In the genomic region with DNA sequence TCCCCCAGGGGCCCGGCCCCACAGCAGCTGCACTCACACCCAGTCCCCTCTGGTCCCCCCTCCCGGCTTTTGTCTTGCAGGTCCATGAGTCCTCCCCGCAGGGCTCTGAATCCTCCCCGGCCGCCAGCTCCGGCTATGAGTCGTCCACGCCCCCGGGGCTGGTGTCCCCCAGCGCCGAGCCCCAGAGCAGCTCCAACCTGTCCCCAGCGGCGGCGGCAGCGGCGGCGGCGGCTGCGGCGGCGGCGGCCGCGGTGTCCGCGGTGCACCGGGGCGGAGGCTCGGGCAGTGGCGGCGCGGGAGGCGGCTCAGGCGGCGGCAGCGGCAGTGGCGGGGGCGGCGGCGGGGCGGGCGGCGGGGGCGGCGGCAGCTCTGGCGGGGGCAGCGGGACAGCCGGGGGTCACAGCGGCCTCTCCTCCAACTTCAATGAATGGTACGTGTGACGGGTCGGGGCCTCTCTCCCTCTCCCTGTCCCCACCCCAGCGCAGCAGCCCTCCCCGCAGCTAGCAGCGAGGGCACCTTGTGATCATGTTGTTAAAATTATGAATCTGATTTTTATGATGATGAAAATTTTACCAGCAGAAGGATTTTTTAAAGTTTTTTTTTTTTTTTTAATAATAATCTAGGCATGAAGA, we compare ENCODE assay signal across 14 cellular contexts. TPM values are rescaled to one million over a fixed set of nuclear protein-coding genes. Genes with fewer than 3 reads are reported as not detected.
A peak's percentile ranks its signal among the peaks of the same experiment; 100 is the strongest.
DNase-seq lines count a peak whose midpoint lies in the region; ATAC-seq, FAIRE-seq and TF ChIP-seq lines count a peak whose summit lies in the region.
"Had no signal": no experiment of that assay in that cellular context is flagged by ENCODE, and none has a peak within 500 bp of the region (broad histone marks: within the 10 kb centered on the region; RNA-seq: fewer than 3 reads in every experiment).

No MANE protein-coding gene starts in this region.

- in situ Hi-C loops in K562 (cut with MboI): no loop called here

- DNase-seq in NCI-H2081 (lab: John Stamatoyannopoulos, UW) (peak; percentile 55 to 66), NCI-H2081 treated with DMSO at 0.1 percent for 48 hours (lab: John Stamatoyannopoulos, UW) (no peak), K562 (ENCODE audit: extremely low read depth in 1 of 4, low spot score in 3 of 4) (peak in 1 of 4 experiments; percentile 29), memory B cell (ENCODE audit: low spot score in 2 of 2) (no peak), NCI-H1436 (lab: John Stamatoyannopoulos, UW) (no peak), left ventricle myocardium inferior (no peak)
- DNase-seq: activated gamma-delta T cell, DND-41, SHP77, trophoblast cell had no signal

- intact Hi-C loops in K562 (cut with micrococcal nuclease) (no loop called here), left ventricle myocardium inferior (cut with micrococcal nuclease) (no loop called here)

- H3K9ac ChIP-seq in HUES64 (ENCODE audit: low read depth, low read length) (peak overlapping the region; percentile 89), K562 (ENCODE audit: insufficient read depth in 1 of 2, low read depth in 2 of 2, low read length in 2 of 2) (no peak overlapping the region)

- H3K9me3 ChIP-seq in HUES64 (ENCODE audit: insufficient read depth, low read depth, low read length) (no peaks in the 10 kb centered on the region), K562 (replicated peaks; ENCODE audit: control insufficient read depth, insufficient read depth, low read depth, low read length) (no peaks in the 10 kb centered on the region), left ventricle myocardium inferior (replicated peaks) (no peaks in the 10 kb centered on the region)

- H2AFZ ChIP-seq in K562 (ENCODE audit: low read depth, low read length): no peak overlapping the region

- H3K36me3 Mint-ChIP-seq in memory B cell: peaks cover 2% of the 10 kb centered on the region
- peaks cover 27% of the 10 kb centered on the region for H3K36me3 Mint-ChIP-seq in activated T-helper 17 cell treated with anti-CD3 and anti-CD28 coated beads, Interleukin-2, amount 50 U/mL, for 72 hours (ENCODE audit: low read depth)

- H3K27me3 ChIP-seq in HUES64 (ENCODE audit: insufficient read depth, low read length): peaks cover 54% of the 10 kb centered on the region
- H3K27me3 ChIP-seq in K562 (ENCODE audit: control insufficient read depth in 2 of 2, insufficient read depth in 2 of 2, low read length in 2 of 2): no peaks in the 10 kb centered on the region
- peaks cover 100% of the 10 kb centered on the region for H3K27me3 ChIP-seq in left ventricle myocardium inferior (ENCODE audit: low read depth)

- no peak for FAIRE-seq in K562 (lab: Jason Lieb, UNC)
- FAIRE-seq: colon had no signal

- H3K4me3 ChIP-seq in HUES64 (ENCODE audit: low read length) (peak overlapping the region; percentile 98), K562 (no peak overlapping the region), left ventricle myocardium inferior (no peak overlapping the region)

- peaks cover 17% of the 10 kb centered on the region for H3K27me3 Mint-ChIP-seq in memory B cell
- peaks cover 47% of the 10 kb centered on the region for H3K27me3 Mint-ChIP-seq in activated T-helper 17 cell treated with anti-CD3 and anti-CD28 coated beads, Interleukin-2, amount 50 U/mL, for 72 hours

- TF ChIP-seq POLR2A in K562 (conservative IDR thresholded peaks at IDR 0.05): no peak

- TF ChIP-seq RAD21 in K562 (CRISPR knock-in tag; conservative IDR thresholded peaks at IDR 0.05 in 1 of 2, IDR thresholded peaks at IDR 0.05 in 1 of 2): no peak

- no peaks in the 10 kb centered on the region for H4K20me1 ChIP-seq in K562 (replicated peaks; ENCODE audit: control insufficient read depth, insufficient read depth, low read length)

- no peak for ATAC-seq in K562
- ATAC-seq in memory B cell (ENCODE audit: low read depth): no peak
- no peak for ATAC-seq in activated T-helper 17 cell treated with anti-CD3 and anti-CD28 coated beads, Interleukin-2, amount 50 U/mL, for 72 hours (replicated peaks)
- ATAC-seq: activated CD4-positive, CD25-positive, alpha-beta regulatory T cell treated with anti-CD3 and anti-CD28 coated beads, Interleukin-2, amount 50 U/mL, for 24 hours had no signal

- WGBS in HUES64: 1% methylated on average over 50 of the region's 55 CpGs
- no CpG with 5 or more reads among the region's 55 CpGs for WGBS in K562 (ENCODE audit: insufficient coverage, low coverage, missing lambda C conversion rate)

- no peak overlapping the region for H3K4me2 ChIP-seq in K562 (ENCODE audit: insufficient read depth, low read length)

- H3K4me1 ChIP-seq in HUES64 (ENCODE audit: insufficient read depth, low read length): peaks cover 42% of the 10 kb centered on the region
- peaks cover 5 to 36% of the 10 kb centered on the region in 2 experiments; a peak in 3 of 5 replicates for H3K4me1 ChIP-seq in K562 (replicated peaks in 1 of 2; ENCODE audit: control insufficient read depth in 2 of 2, insufficient read depth in 2 of 2, low read length in 2 of 2)
- peaks cover 41% of the 10 kb centered on the region for H3K4me1 ChIP-seq in left ventricle myocardium inferior

- peaks cover 3% of the 10 kb centered on the region for H3K9me3 Mint-ChIP-seq in memory B cell
- no peaks in the 10 kb centered on the region for H3K9me3 Mint-ChIP-seq in activated T-helper 17 cell treated with anti-CD3 and anti-CD28 coated beads, Interleukin-2, amount 50 U/mL, for 72 hours

- no peak overlapping the region for H3K4me3 Mint-ChIP-seq in memory B cell
- no peak overlapping the region for H3K4me3 Mint-ChIP-seq in activated T-helper 17 cell treated with anti-CD3 and anti-CD28 coated beads, Interleukin-2, amount 50 U/mL, for 72 hours

- POLR2A ChIA-PET in K562 (lab: Yijun Ruan, JAX): no interaction called here

- H3K79me2 ChIP-seq in K562 (ENCODE audit: control insufficient read depth, insufficient read depth, low read length): peaks cover 31% of the 10 kb centered on the region

- H3K36me3 ChIP-seq in HUES64 (ENCODE audit: insufficient read depth, low read length) (peaks cover 40% of the 10 kb centered on the region), K562 (ENCODE audit: control insufficient read depth, insufficient read depth, low read length) (peaks cover 14% of the 10 kb centered on the region; the same call in 1 of the 3 replicates), left ventricle myocardium inferior (no peaks in the 10 kb centered on the region)

- CTCF ChIA-PET in K562 (lab: Yijun Ruan, JAX; ENCODE audit: low intra/inter-chr PET ratio): interaction anchor here (0.7 kb wide), 1 partner anchor 64 kb away, joined by 7 read pairs; no protein-coding TSS in a partner anchor

- H3K9me1 ChIP-seq in K562 (ENCODE audit: control insufficient read depth, insufficient read depth, low read length): no peaks in the 10 kb centered on the region

- no peak for TF ChIP-seq EP300 in K562 (IDR thresholded peaks at IDR 0.05; ENCODE audit: low read length)

- peak overlapping the region; percentile 93 for H3K27ac Mint-ChIP-seq in memory B cell
- no peak overlapping the region for H3K27ac Mint-ChIP-seq in activated T-helper 17 cell treated with anti-CD3 and anti-CD28 coated beads, Interleukin-2, amount 50 U/mL, for 72 hours

- no TSS peak for BruUV-seq in K562 (replicated peaks; lab: Mats Ljungman, UMichigan)

- H3K27ac ChIP-seq in HUES64 (ENCODE audit: low read depth, low read length) (peak overlapping the region; percentile 91; the same call in 1 of the 2 replicates), K562 (ENCODE audit: extremely low read depth, low read depth, low read length) (no peak overlapping the region), left ventricle myocardium inferior (replicated peaks) (no peak overlapping the region)

- TF ChIP-seq CTCF in K562 (IDR thresholded peaks at IDR 0.05 in 2 of 3, conservative IDR thresholded peaks at IDR 0.05 in 1 of 3; ENCODE audit: insufficient read depth in 2 of 3, low read depth in 1 of 3, low read length in 3 of 3) (no peak), left ventricle myocardium inferior (IDR thresholded peaks at IDR 0.05; ENCODE audit: borderline replicate concordance) (no peak)

- no peaks in the 10 kb centered on the region for H3K4me1 Mint-ChIP-seq in memory B cell
- peaks cover 5% of the 10 kb centered on the region for H3K4me1 Mint-ChIP-seq in activated T-helper 17 cell treated with anti-CD3 and anti-CD28 coated beads, Interleukin-2, amount 50 U/mL, for 72 hours

RNA-seq across cellular contexts. Expression of a gene that starts 3.8 kb away (rescaled TPM):
- 113 TPM for polyA plus RNA-seq in HUES64 (2013, experiment 1 of 2)
- polyA plus RNA-seq in HUES64 (2013, experiment 2 of 2): 125 TPM
- total RNA-seq in K562 (2011; cell fraction: chromatin; rRNA removed; ENCODE audit: low replicate concordance): 5.8 and 7.8 TPM in 2 replicates
- 5.7 and 7.7 TPM in 2 replicates for total RNA-seq in K562 (2011; cell fraction: nucleolus; rRNA removed)
- 4.1 and 7.0 TPM in 2 replicates for total RNA-seq in K562 (2011; cell fraction: nucleoplasm; rRNA removed)
- total RNA-seq in K562 (2014; rRNA removed) (3.7 and 6.1 TPM in 2 replicates), K562 (2014; rRNA removed; fragmentation: Illumina TruSeq; extraction: Trizol) (2.3 and 2.4 TPM in 2 replicates), K562 (2015; rRNA removed; fragmentation: Illumina TruSeq; extraction: Trizol) (3.7 and 4.5 TPM in 2 replicates), K562 (2021) (18.0 and 22.1 TPM in 2 replicates), left ventricle myocardium inferior (not detected)
- polyA plus RNA-seq in K562 (2011; rRNA removed) (1.8 and 2.2 TPM in 2 replicates), K562 (2014; fragmentation: Illumina TruSeq; extraction: Trizol) (6.5 and 7.3 TPM in 2 replicates), K562 (2014; fragmentation: Nextera tagmentation; extraction: Ambion mirVana) (1 to 10 TPM; 4.2 to 9.8 TPM), K562 (2014; rRNA removed) (4.6 and 6.3 TPM in 2 replicates)
- polyA plus RNA-seq in K562 (2011; cell fraction: cytosol; rRNA removed): 1.4 and 2.3 TPM in 2 replicates
- 6.9 and 9.9 TPM in 2 replicates for polyA plus RNA-seq in K562 (2011; cell fraction: nucleus; rRNA removed)
- polyA plus RNA-seq in K562 (2012): 7.4 and 9.3 TPM in 2 replicates
- 1.5 and 2.4 TPM in 2 replicates for polyA minus RNA-seq in K562 (2011; rRNA and poly(A)+ RNA removed)
- 2.9 and 10.6 TPM in 2 replicates for polyA minus RNA-seq in K562 (2011; cell fraction: cytosol; rRNA and poly(A)+ RNA removed)
- polyA minus RNA-seq in K562 (2011; cell fraction: nucleus; rRNA and poly(A)+ RNA removed): 7.3 and 9.6 TPM in 2 replicates
- under 1 TPM in 1 of 2 donors, not detected in 1; 0.84 TPM for total RNA-seq in activated T-helper 17 cell treated with anti-CD3 and anti-CD28 coated beads, Interleukin-2, amount 50 U/mL, for 72 hours

RNA-seq across cellular contexts. Expression of a gene that starts 13.8 kb away (rescaled TPM):
- 25.6 TPM for polyA plus RNA-seq in HUES64 (2013, experiment 1 of 2)
- 25.2 TPM for polyA plus RNA-seq in HUES64 (2013, experiment 2 of 2)
- 0.97 and 1.9 TPM in 2 replicates for total RNA-seq in K562 (2011; cell fraction: chromatin; rRNA removed; ENCODE audit: low replicate concordance)
- total RNA-seq in K562 (2011; cell fraction: nucleolus; rRNA removed): 0.79 and 1.0 TPM in 2 replicates
- 1.2 and 1.6 TPM in 2 replicates for total RNA-seq in K562 (2011; cell fraction: nucleoplasm; rRNA removed)
- total RNA-seq in K562 (2014; rRNA removed) (1.1 and 1.3 TPM in 2 replicates), K562 (2014; rRNA removed; fragmentation: Illumina TruSeq; extraction: Trizol) (1.1 and 1.2 TPM in 2 replicates), K562 (2015; rRNA removed; fragmentation: Illumina TruSeq; extraction: Trizol) (1.3 and 1.5 TPM in 2 replicates), K562 (2021) (2.0 and 2.2 TPM in 2 replicates), left ventricle myocardium inferior (not detected)
- polyA plus RNA-seq in K562 (2011; rRNA removed) (0.76 and 0.92 TPM in 2 replicates), K562 (2014; fragmentation: Illumina TruSeq; extraction: Trizol) (1.3 and 1.8 TPM in 2 replicates), K562 (2014; fragmentation: Nextera tagmentation; extraction: Ambion mirVana) (under 1 TPM; 0.57 to 0.73 TPM), K562 (2014; rRNA removed) (0.89 and 1.4 TPM in 2 replicates)
- 0.55 and 0.61 TPM in 2 replicates for polyA plus RNA-seq in K562 (2011; cell fraction: cytosol; rRNA removed)
- 1.2 and 1.7 TPM in 2 replicates for polyA plus RNA-seq in K562 (2011; cell fraction: nucleus; rRNA removed)
- 0.68 and 0.83 TPM in 2 replicates for polyA plus RNA-seq in K562 (2012)
- 0.53 and 0.66 TPM in 2 replicates for polyA minus RNA-seq in K562 (2011; rRNA and poly(A)+ RNA removed)
- 0.91 and 1.2 TPM in 2 replicates for polyA minus RNA-seq in K562 (2011; cell fraction: cytosol; rRNA and poly(A)+ RNA removed)
- 1.3 and 1.4 TPM in 2 replicates for polyA minus RNA-seq in K562 (2011; cell fraction: nucleus; rRNA and poly(A)+ RNA removed)
- total RNA-seq in activated T-helper 17 cell treated with anti-CD3 and anti-CD28 coated beads, Interleukin-2, amount 50 U/mL, for 72 hours: under 1 TPM in 1 of 2 donors, not detected in 1; 0.04 TPM

Comparison
In these comparisons a context has a peak if more than half of its experiments do, and no peak if none do; other contexts are left out.
1. DNase-seq: peak in NCI-H2081 (2 of 2); none in NCI-H2081 treated with DMSO at 0.1 percent for 48 hours (single experiment), memory B cell (0 of 2), NCI-H1436 (single experiment) and left ventricle myocardium inferior (single experiment).